10 cellular contexts compared by ENCODE assay signal in genomic region chr1:160101717-160102522, GRCh38. TPM values are rescaled to one million over a fixed set of nuclear protein-coding genes. Genes with fewer than 3 reads are reported as not detected.
A peak's percentile ranks its signal among the peaks of the same experiment; 100 is the strongest.
DNase-seq lines count a peak whose midpoint lies in the region; ATAC-seq, FAIRE-seq and TF ChIP-seq lines count a peak whose summit lies in the region.
"Had no signal": no experiment of that assay in that cellular context is flagged by ENCODE, and none has a peak within 500 bp of the region (broad histone marks: within the 10 kb centered on the region; RNA-seq: fewer than 3 reads in every experiment).

No MANE protein-coding gene starts in this region.

- in situ Hi-C loops in K562 (cut with MboI) = loop anchor here (10.0 kb wide), 1 partner anchor 273 kb away; no protein-coding TSS in a partner anchor

- intact Hi-C loops in left ventricle myocardium inferior (cut with micrococcal nuclease) = no loop called here
- intact Hi-C loops in left cardiac atrium (cut with DNase I) = loop anchor here in 1 of 2 donors (5.0 kb wide), 1 partner anchor 150 kb away; no protein-coding TSS in a partner anchor
- intact Hi-C loops in K562 (cut with micrococcal nuclease) = loop anchor here (1.0 to 2.0 kb wide), 5 partner anchors 61 to 274 kb away; no protein-coding TSS in a partner anchor

- no peak overlapping the region for H3K4me2 ChIP-seq in K562 (ENCODE audit: insufficient read depth, low read length)

- H3K27ac ChIP-seq in left ventricle myocardium inferior (replicated peaks) = peak overlapping the region; percentile 95
- no peak overlapping the region for H3K27ac ChIP-seq in K562 (ENCODE audit: extremely low read depth, low read depth, low read length)
- H3K27ac ChIP-seq in muscle layer of colon (ENCODE audit: low read depth, low read length) = peak overlapping the region; percentile 87
- H3K27ac ChIP-seq in tibial nerve = peak overlapping the region; percentile 58 to 99 (median 86)

- TF ChIP-seq EP300 in K562 (IDR thresholded peaks at IDR 0.05; ENCODE audit: low read length) (no peak), tibial nerve (IDR thresholded peaks at IDR 0.05) (no peak)

- CTCF ChIA-PET in K562 (lab: Yijun Ruan, JAX; ENCODE audit: low intra/inter-chr PET ratio) = interaction anchor here (0.9 to 1.5 kb wide), 2 partner anchors 150 to 275 kb away, joined by 4 to 5 read pairs; no protein-coding TSS in a partner anchor

- peak; percentile 29 for FAIRE-seq in K562 (lab: Jason Lieb, UNC)

- H3K9me1 ChIP-seq in K562 (ENCODE audit: control insufficient read depth, insufficient read depth, low read length) = no peaks in the 10 kb centered on the region

- peak overlapping the region; percentile 99 for H2AFZ ChIP-seq in K562 (ENCODE audit: low read depth, low read length)

- POLR2A ChIA-PET in K562 (lab: Yijun Ruan, JAX) = interaction anchor here (0.6 to 1.1 kb wide), 3 partner anchors 46 to 297 kb away, joined by 3 to 6 read pairs (median 4); no protein-coding TSS in a partner anchor

- H3K9ac ChIP-seq in K562 (ENCODE audit: insufficient read depth in 1 of 2, low read depth in 2 of 2, low read length in 2 of 2) = no peak overlapping the region
- peak overlapping the region; percentile 57 for H3K9ac ChIP-seq in muscle layer of colon (ENCODE audit: low read length)

- H3K4me3 ChIP-seq in left ventricle myocardium inferior = no peak overlapping the region
- H3K4me3 ChIP-seq in K562 = no peak overlapping the region
- peak overlapping the region in 1 of 2 donors; percentile 5 for H3K4me3 ChIP-seq in muscle layer of colon (ENCODE audit: low read depth in 1 of 2, low read length in 2 of 2)
- H3K4me3 ChIP-seq in tibial nerve = no peak overlapping the region
- no peak overlapping the region for H3K4me3 ChIP-seq in foreskin fibroblast (ENCODE audit: low read depth in 1 of 2, low read length in 2 of 2)
- H3K4me3 ChIP-seq: skin epidermis had no signal

- H3K9me3 ChIP-seq in left ventricle myocardium inferior (replicated peaks) (no peaks in the 10 kb centered on the region), K562 (replicated peaks; ENCODE audit: control insufficient read depth, insufficient read depth, low read depth, low read length) (no peaks in the 10 kb centered on the region), muscle layer of colon (ENCODE audit: low read length) (no peaks in the 10 kb centered on the region), tibial nerve (no peaks in the 10 kb centered on the region)

- BruUV-seq in K562 (replicated peaks; lab: Mats Ljungman, UMichigan) = no TSS peak

- H3K4me1 ChIP-seq in left ventricle myocardium inferior (peaks cover 55% of the 10 kb centered on the region), K562 (replicated peaks in 1 of 2; ENCODE audit: control insufficient read depth in 2 of 2, insufficient read depth in 2 of 2, low read length in 2 of 2) (peaks cover 18 to 26% of the 10 kb centered on the region in 2 experiments; a peak in 4 of 5 replicates), muscle layer of colon (ENCODE audit: insufficient read depth, low read length) (peaks cover 63% of the 10 kb centered on the region), tibial nerve (peaks cover 0 to 76% (median 49%) of the 10 kb centered on the region in 4 donors)

- TF ChIP-seq POLR2A in K562 (conservative IDR thresholded peaks at IDR 0.05) (no peak), tibial nerve (IDR thresholded peaks at IDR 0.05) (no peak)

- TF ChIP-seq CTCF in left ventricle myocardium inferior (IDR thresholded peaks at IDR 0.05; ENCODE audit: borderline replicate concordance) = no peak
- TF ChIP-seq CTCF in K562 (IDR thresholded peaks at IDR 0.05 in 2 of 3, conservative IDR thresholded peaks at IDR 0.05 in 1 of 3; ENCODE audit: insufficient read depth in 2 of 3, low read depth in 1 of 3, low read length in 3 of 3) = no peak
- TF ChIP-seq CTCF in tibial nerve (IDR thresholded peaks at IDR 0.05) = no peak
- no peak for TF ChIP-seq CTCF in foreskin fibroblast (IDR thresholded peaks at IDR 0.05; ENCODE audit: low read depth, low read length)

- H3K36me3 ChIP-seq in left ventricle myocardium inferior (no peaks in the 10 kb centered on the region), K562 (ENCODE audit: control insufficient read depth, insufficient read depth, low read length) (no peaks in the 10 kb centered on the region), muscle layer of colon (ENCODE audit: insufficient read depth, low read length) (no peaks in the 10 kb centered on the region), tibial nerve (no peaks in the 10 kb centered on the region)

- no peak for TF ChIP-seq RAD21 in K562 (CRISPR knock-in tag; conservative IDR thresholded peaks at IDR 0.05 in 1 of 2, IDR thresholded peaks at IDR 0.05 in 1 of 2)

- H3K79me2 ChIP-seq in K562 (ENCODE audit: control insufficient read depth, insufficient read depth, low read length) = no peaks in the 10 kb centered on the region

- WGBS in K562 (ENCODE audit: insufficient coverage, low coverage, missing lambda C conversion rate) = 42% methylated on average over 9 of the region's 9 CpGs
- WGBS in tibial nerve, 2 donors = 44 to 54% methylated on average over 9 of the region's 9 CpGs

- H4K20me1 ChIP-seq in K562 (replicated peaks; ENCODE audit: control insufficient read depth, insufficient read depth, low read length) = peaks cover 3% of the 10 kb centered on the region; the same call in 1 of the 2 replicates

- DNase-seq in left ventricle myocardium inferior (no peak), left cardiac atrium (no peak), K562 (ENCODE audit: extremely low read depth in 1 of 4, low spot score in 3 of 4) (no peak), tibial nerve (ENCODE audit: low spot score in 2 of 2) (no peak), foreskin fibroblast (no peak), NCI-H446 (lab: John Stamatoyannopoulos, UW) (no peak)
- DNase-seq in activated T-cell treated with anti-CD3 and anti-CD28 coated beads, Interleukin-2, amount 50 U/mL, for 1 hour = no peak

- ATAC-seq in left cardiac atrium (no peak), K562 (no peak)

- H3K27me3 ChIP-seq in left ventricle myocardium inferior (ENCODE audit: low read depth) (no peaks in the 10 kb centered on the region), K562 (ENCODE audit: control insufficient read depth in 2 of 2, insufficient read depth in 2 of 2, low read length in 2 of 2) (no peaks in the 10 kb centered on the region), muscle layer of colon (ENCODE audit: control insufficient read depth in 1 of 2, insufficient read depth in 2 of 2, low read length in 2 of 2) (no peaks in the 10 kb centered on the region), tibial nerve (no peaks in the 10 kb centered on the region)

RNA-seq across cellular contexts. Expression of gene IGSF8, which starts 3.5 kb away (rescaled TPM):
- total RNA-seq in left ventricle myocardium inferior = 18.2 TPM
- 10 to 100 TPM; 18.8 to 22.1 TPM for total RNA-seq in left cardiac atrium
- total RNA-seq in K562 (2011; cell fraction: chromatin; rRNA removed; ENCODE audit: low replicate concordance) = 8.1 and 30.2 TPM in 2 replicates
- 35.5 and 43.4 TPM in 2 replicates for total RNA-seq in K562 (2011; cell fraction: nucleolus; rRNA removed)
- 16.0 and 20.1 TPM in 2 replicates for total RNA-seq in K562 (2011; cell fraction: nucleoplasm; rRNA removed)
- 7.3 and 8.6 TPM in 2 replicates for total RNA-seq in K562 (2014; rRNA removed)
- total RNA-seq in K562 (2014; rRNA removed; fragmentation: Illumina TruSeq; extraction: Trizol) = 0.93 and 1.4 TPM in 2 replicates
- 3.2 and 3.9 TPM in 2 replicates for total RNA-seq in K562 (2015; rRNA removed; fragmentation: Illumina TruSeq; extraction: Trizol)
- 11.7 and 12.5 TPM in 2 replicates for total RNA-seq in K562 (2021)
- polyA plus RNA-seq in K562 (2011; rRNA removed) = 3.9 and 10.0 TPM in 2 replicates
- 8.4 and 14.8 TPM in 2 replicates for polyA plus RNA-seq in K562 (2011; cell fraction: cytosol; rRNA removed)
- polyA plus RNA-seq in K562 (2011; cell fraction: nucleus; rRNA removed) = 22.5 and 32.3 TPM in 2 replicates
- 10.3 and 16.7 TPM in 2 replicates for polyA plus RNA-seq in K562 (2012)
- polyA plus RNA-seq in K562 (2014; fragmentation: Illumina TruSeq; extraction: Trizol) = 3.1 and 5.9 TPM in 2 replicates
- under 1 TPM; 0.32 to 0.35 TPM for polyA plus RNA-seq in K562 (2014; fragmentation: Nextera tagmentation; extraction: Ambion mirVana)
- polyA plus RNA-seq in K562 (2014; rRNA removed) = 7.1 and 7.6 TPM in 2 replicates
- 1.6 and 3.2 TPM in 2 replicates for polyA minus RNA-seq in K562 (2011; rRNA and poly(A)+ RNA removed)
- polyA minus RNA-seq in K562 (2011; cell fraction: cytosol; rRNA and poly(A)+ RNA removed) = 4.3 and 9.0 TPM in 2 replicates
- 5.4 and 6.7 TPM in 2 replicates for polyA minus RNA-seq in K562 (2011; cell fraction: nucleus; rRNA and poly(A)+ RNA removed)
- total RNA-seq in tibial nerve = 10 to 100 TPM; 42.6 to 73.9 (median 50.7) TPM

RNA-seq across cellular contexts. Expression of gene ATP1A2, which starts 13.6 kb away (rescaled TPM):
- 401 TPM for total RNA-seq in left ventricle myocardium inferior
- total RNA-seq in left cardiac atrium = 100 to 1,000 TPM; 114 to 176 TPM
- 0.21 and 1.2 TPM in 2 replicates for total RNA-seq in K562 (2011; cell fraction: chromatin; rRNA removed; ENCODE audit: low replicate concordance)
- 0.50 TPM in 1 of 2 replicates, not detected in the other for total RNA-seq in K562 (2011; cell fraction: nucleolus; rRNA removed)
- total RNA-seq in K562 (2011; cell fraction: nucleoplasm; rRNA removed) = 0.44 and 0.76 TPM in 2 replicates
- total RNA-seq in K562 (2014; rRNA removed) = not detected in 2 replicates
- not detected in 2 replicates for total RNA-seq in K562 (2014; rRNA removed; fragmentation: Illumina TruSeq; extraction: Trizol)
- not detected in 2 replicates for total RNA-seq in K562 (2015; rRNA removed; fragmentation: Illumina TruSeq; extraction: Trizol)
- total RNA-seq in K562 (2021) = 0.04 and 0.09 TPM in 2 replicates
- polyA plus RNA-seq in K562 (2011; rRNA removed) = 0.11 and 0.14 TPM in 2 replicates
- 0.06 and 0.44 TPM in 2 replicates for polyA plus RNA-seq in K562 (2011; cell fraction: cytosol; rRNA removed)
- polyA plus RNA-seq in K562 (2011; cell fraction: nucleus; rRNA removed) = 0.43 and 0.55 TPM in 2 replicates
- polyA plus RNA-seq in K562 (2012) = 0.18 and 0.23 TPM in 2 replicates
- polyA plus RNA-seq in K562 (2014; fragmentation: Illumina TruSeq; extraction: Trizol) = 0.04 TPM in 1 of 2 replicates, not detected in the other
- polyA plus RNA-seq in K562 (2014; fragmentation: Nextera tagmentation; extraction: Ambion mirVana) = not detected
- polyA plus RNA-seq in K562 (2014; rRNA removed) = not detected in 2 replicates
- polyA minus RNA-seq in K562 (2011; rRNA and poly(A)+ RNA removed) = 0.06 and 0.07 TPM in 2 replicates
- polyA minus RNA-seq in K562 (2011; cell fraction: cytosol; rRNA and poly(A)+ RNA removed) = not detected in 2 replicates
- polyA minus RNA-seq in K562 (2011; cell fraction: nucleus; rRNA and poly(A)+ RNA removed) = 0.13 and 0.22 TPM in 2 replicates
- 100 to 1,000 TPM; 173 to 211 (median 201) TPM for total RNA-seq in tibial nerve
- total RNA-seq: T-helper 1 cell treated with Interleukin-12 subunit alpha and Interleukin-12 subunit beta and Interleukin-4 antibody, amounts not matched to agents 30 ng/mL and 1 ng/mL, for 36 hours had no signal

RNA-seq across cellular contexts. Expression of gene KCNJ9, which starts 20.6 kb away (rescaled TPM):
- total RNA-seq in left ventricle myocardium inferior (0.05 TPM), left cardiac atrium (under 1 TPM in 1 of 2 donors, not detected in 1; 0.06 TPM), K562 (2014; rRNA removed) (not detected in 2 replicates), K562 (2014; rRNA removed; fragmentation: Illumina TruSeq; extraction: Trizol) (not detected in 2 replicates), K562 (2015; rRNA removed; fragmentation: Illumina TruSeq; extraction: Trizol) (not detected in 2 replicates), K562 (2021) (not detected in 2 replicates), tibial nerve (under 1 TPM in 1 of 4 donors, not detected in 3; 0.60 TPM)
- total RNA-seq in K562 (2011; cell fraction: chromatin; rRNA removed; ENCODE audit: low replicate concordance) = not detected in 2 replicates
- not detected in 2 replicates for total RNA-seq in K562 (2011; cell fraction: nucleolus; rRNA removed)
- not detected in 2 replicates for total RNA-seq in K562 (2011; cell fraction: nucleoplasm; rRNA removed)
- polyA plus RNA-seq in K562 (2011; rRNA removed) (not detected in 2 replicates), K562 (2014; fragmentation: Illumina TruSeq; extraction: Trizol) (not detected in 2 replicates), K562 (2014; fragmentation: Nextera tagmentation; extraction: Ambion mirVana) (not detected), K562 (2014; rRNA removed) (not detected in 2 replicates)
- polyA plus RNA-seq in K562 (2011; cell fraction: cytosol; rRNA removed) = not detected in 2 replicates
- polyA plus RNA-seq in K562 (2011; cell fraction: nucleus; rRNA removed) = not detected in 2 replicates
- polyA plus RNA-seq in K562 (2012) = not detected in 2 replicates
- not detected in 2 replicates for polyA minus RNA-seq in K562 (2011; rRNA and poly(A)+ RNA removed)
- not detected in 2 replicates for polyA minus RNA-seq in K562 (2011; cell fraction: cytosol; rRNA and poly(A)+ RNA removed)
- polyA minus RNA-seq in K562 (2011; cell fraction: nucleus; rRNA and poly(A)+ RNA removed) = not detected in 2 replicates
- total RNA-seq: T-helper 1 cell treated with Interleukin-12 subunit alpha and Interleukin-12 subunit beta and Interleukin-4 antibody, amounts not matched to agents 30 ng/mL and 1 ng/mL, for 36 hours had no signal

RNA-seq across cellular contexts. Expression of gene KCNJ10, which starts 32.0 kb away (rescaled TPM):
- total RNA-seq in left ventricle myocardium inferior (not detected), left cardiac atrium (under 1 TPM; 0.05 to 0.15 TPM), K562 (2014; rRNA removed) (not detected in 2 replicates), K562 (2014; rRNA removed; fragmentation: Illumina TruSeq; extraction: Trizol) (not detected in 2 replicates), K562 (2015; rRNA removed; fragmentation: Illumina TruSeq; extraction: Trizol) (not detected in 2 replicates), K562 (2021) (not detected in 2 replicates), tibial nerve (10 to 100 TPM in 1 of 4 donors, 1 to 10 TPM in 3; 6.5 to 13.5 (median 8.8) TPM)
- total RNA-seq in K562 (2011; cell fraction: chromatin; rRNA removed; ENCODE audit: low replicate concordance) = not detected in 2 replicates
- not detected in 2 replicates for total RNA-seq in K562 (2011; cell fraction: nucleolus; rRNA removed)
- not detected in 2 replicates for total RNA-seq in K562 (2011; cell fraction: nucleoplasm; rRNA removed)
- polyA plus RNA-seq in K562 (2011; rRNA removed) (not detected in 2 replicates), K562 (2014; fragmentation: Illumina TruSeq; extraction: Trizol) (not detected in 2 replicates), K562 (2014; fragmentation: Nextera tagmentation; extraction: Ambion mirVana) (under 1 TPM; 0.06 to 0.11 TPM), K562 (2014; rRNA removed) (not detected in 2 replicates)
- polyA plus RNA-seq in K562 (2011; cell fraction: cytosol; rRNA removed) = not detected in 2 replicates
- polyA plus RNA-seq in K562 (2011; cell fraction: nucleus; rRNA removed) = 0.10 TPM in 1 of 2 replicates, not detected in the other
- 0.07 and 0.11 TPM in 2 replicates for polyA plus RNA-seq in K562 (2012)
- polyA minus RNA-seq in K562 (2011; rRNA and poly(A)+ RNA removed) = not detected in 2 replicates
- not detected in 2 replicates for polyA minus RNA-seq in K562 (2011; cell fraction: cytosol; rRNA and poly(A)+ RNA removed)
- polyA minus RNA-seq in K562 (2011; cell fraction: nucleus; rRNA and poly(A)+ RNA removed) = not detected in 2 replicates
- total RNA-seq: T-helper 1 cell treated with Interleukin-12 subunit alpha and Interleukin-12 subunit beta and Interleukin-4 antibody, amounts not matched to agents 30 ng/mL and 1 ng/mL, for 36 hours had no signal

RNA-seq across cellular contexts. Expression of gene ATP1A4, which starts 49.5 kb away (rescaled TPM):
- total RNA-seq in left ventricle myocardium inferior (0.11 TPM), left cardiac atrium (under 1 TPM in 1 of 2 donors, not detected in 1; 0.13 TPM), K562 (2014; rRNA removed) (not detected in 2 replicates), K562 (2014; rRNA removed; fragmentation: Illumina TruSeq; extraction: Trizol) (not detected in 2 replicates), K562 (2015; rRNA removed; fragmentation: Illumina TruSeq; extraction: Trizol) (not detected in 2 replicates), K562 (2021) (not detected in 2 replicates), tibial nerve (1 to 10 TPM in 3 of 4 donors, under 1 TPM in 1; 0.90 to 5.0 (median 2.1) TPM)
- not detected in 2 replicates for total RNA-seq in K562 (2011; cell fraction: chromatin; rRNA removed; ENCODE audit: low replicate concordance)
- not detected in 2 replicates for total RNA-seq in K562 (2011; cell fraction: nucleolus; rRNA removed)
- total RNA-seq in K562 (2011; cell fraction: nucleoplasm; rRNA removed) = not detected in 2 replicates
- polyA plus RNA-seq in K562 (2011; rRNA removed) (not detected in 2 replicates), K562 (2014; fragmentation: Illumina TruSeq; extraction: Trizol) (not detected in 2 replicates), K562 (2014; fragmentation: Nextera tagmentation; extraction: Ambion mirVana) (under 1 TPM in 1 of 2 experiments, not detected in 1; 0.07 TPM), K562 (2014; rRNA removed) (not detected in 2 replicates)
- not detected in 2 replicates for polyA plus RNA-seq in K562 (2011; cell fraction: cytosol; rRNA removed)
- polyA plus RNA-seq in K562 (2011; cell fraction: nucleus; rRNA removed) = not detected in 2 replicates
- 0.07 TPM in 1 of 2 replicates, not detected in the other for polyA plus RNA-seq in K562 (2012)
- polyA minus RNA-seq in K562 (2011; rRNA and poly(A)+ RNA removed) = not detected in 2 replicates
- not detected in 2 replicates for polyA minus RNA-seq in K562 (2011; cell fraction: cytosol; rRNA and poly(A)+ RNA removed)
- not detected in 2 replicates for polyA minus RNA-seq in K562 (2011; cell fraction: nucleus; rRNA and poly(A)+ RNA removed)
- total RNA-seq: T-helper 1 cell treated with Interleukin-12 subunit alpha and Interleukin-12 subunit beta and Interleukin-4 antibody, amounts not matched to agents 30 ng/mL and 1 ng/mL, for 36 hours had no signal

Comparison
In these comparisons a context has a peak if more than half of its experiments do, and no peak if none do; other contexts are left out.
1. RNA of gene ATP1A2, which starts 13.6 kb away (total RNA-seq): 401 TPM in left ventricle myocardium inferior (single experiment), 173 to 211 TPM in tibial nerve and 114 to 176 TPM in left cardiac atrium; 0.04 to 1.2 TPM in K562; every median in the first group is over 10 times any median in the second.